ENCODE assay signal across 1 cellular context in the genomic region with DNA sequence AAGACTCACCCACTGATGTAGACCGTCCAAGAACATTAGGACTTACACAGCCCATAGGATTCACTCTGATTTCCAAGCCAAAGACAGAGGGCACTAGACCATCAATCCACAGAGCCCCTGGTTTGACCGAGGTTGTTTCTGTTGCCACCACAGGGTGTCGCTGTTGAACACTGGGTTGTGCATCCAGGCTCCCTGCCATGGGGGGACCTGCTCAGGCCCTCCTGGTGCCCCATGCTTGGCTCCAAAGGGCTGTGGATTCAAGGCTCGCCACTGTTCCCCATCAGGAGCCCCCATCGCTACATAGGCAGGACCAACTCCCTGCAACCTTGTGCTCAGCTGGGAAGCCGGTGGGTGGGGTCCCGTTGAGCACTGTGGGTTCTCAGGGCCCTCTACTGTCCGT.
TF ChIP-seq lines count a peak whose summit lies in the region.

No MANE protein-coding gene starts in this region.

TF ChIP-seq in K562, 482 proteins besides CTCF, POLR2A, EP300 and RAD21 (continued from another document):
- no peak; the same call in 1 of the 2 replicates for TF ChIP-seq XRCC5 (IDR thresholded peaks at IDR 0.05; ENCODE audit: low read depth, low read length)
- TF ChIP-seq ELF4 (CRISPR knock-in tag; IDR thresholded peaks at IDR 0.05) = no peak
- no peak for TF ChIP-seq GATAD2A (IDR thresholded peaks at IDR 0.05)
- TF ChIP-seq ZNF232 (CRISPR knock-in tag; IDR thresholded peaks at IDR 0.05) = no peak
- no peak for TF ChIP-seq HNRNPK (IDR thresholded peaks at IDR 0.05; ENCODE audit: low read depth, low read length, poor library complexity, severe bottlenecking)
- TF ChIP-seq STAT5A (IDR thresholded peaks at IDR 0.05; ENCODE audit: borderline replicate concordance, low read length) = no peak
- no peak; the same call in 1 of the 2 replicates for TF ChIP-seq ETV5 (CRISPR knock-in tag; IDR thresholded peaks at IDR 0.05; ENCODE audit: low read depth)
- 0 out of 2 replicates have a peak, but pooled peaks have one; percentile 1 for TF ChIP-seq ZNF589 (CRISPR knock-in tag; IDR thresholded peaks at IDR 0.05; ENCODE audit: low read depth)
- no peak for TF ChIP-seq TOE1 (IDR thresholded peaks at IDR 0.05; ENCODE audit: borderline replicate concordance)
- no peak for TF ChIP-seq TOE1 (CRISPR knock-in tag; IDR thresholded peaks at IDR 0.05; ENCODE audit: borderline replicate concordance, low read depth)
- no peak for TF ChIP-seq E2F3 (CRISPR knock-in tag; IDR thresholded peaks at IDR 0.05)
- no peak for TF ChIP-seq CHD4 (IDR thresholded peaks at IDR 0.05; ENCODE audit: insufficient read depth, insufficient replicate concordance, low read depth, low read length, poor library complexity, severe bottlenecking)
- TF ChIP-seq, protein P1, sequence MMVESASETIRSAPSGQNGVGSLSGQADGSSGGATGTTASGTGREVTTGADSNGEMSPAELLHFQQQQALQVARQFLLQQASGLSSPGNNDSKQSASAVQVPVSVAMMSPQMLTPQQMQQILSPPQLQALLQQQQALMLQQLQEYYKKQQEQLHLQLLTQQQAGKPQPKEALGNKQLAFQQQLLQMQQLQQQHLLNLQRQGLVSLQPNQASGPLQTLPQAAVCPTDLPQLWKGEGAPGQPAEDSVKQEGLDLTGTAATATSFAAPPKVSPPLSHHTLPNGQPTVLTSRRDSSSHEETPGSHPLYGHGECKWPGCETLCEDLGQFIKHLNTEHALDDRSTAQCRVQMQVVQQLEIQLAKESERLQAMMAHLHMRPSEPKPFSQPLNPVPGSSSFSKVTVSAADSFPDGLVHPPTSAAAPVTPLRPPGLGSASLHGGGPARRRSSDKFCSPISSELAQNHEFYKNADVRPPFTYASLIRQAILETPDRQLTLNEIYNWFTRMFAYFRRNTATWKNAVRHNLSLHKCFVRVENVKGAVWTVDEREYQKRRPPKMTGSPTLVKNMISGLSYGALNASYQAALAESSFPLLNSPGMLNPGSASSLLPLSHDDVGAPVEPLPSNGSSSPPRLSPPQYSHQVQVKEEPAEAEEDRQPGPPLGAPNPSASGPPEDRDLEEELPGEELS (CRISPR knock-in tag; IDR thresholded peaks at IDR 0.05; ENCODE audit: borderline replicate concordance) = 0 out of 2 replicates have a peak, but pooled peaks have one; percentile 40
- TF ChIP-seq, protein P2, sequence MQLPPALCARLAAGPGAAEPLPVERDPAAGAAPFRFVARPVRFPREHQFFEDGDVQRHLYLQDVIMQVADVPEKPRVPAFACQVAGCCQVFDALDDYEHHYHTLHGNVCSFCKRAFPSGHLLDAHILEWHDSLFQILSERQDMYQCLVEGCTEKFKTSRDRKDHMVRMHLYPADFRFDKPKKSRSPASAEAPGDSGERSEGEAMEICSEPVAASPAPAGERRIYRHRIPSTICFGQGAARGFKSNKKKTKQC (CRISPR knock-in tag; IDR thresholded peaks at IDR 0.05) = no peak
- no peak for TF ChIP-seq HSF4 (CRISPR knock-in tag; IDR thresholded peaks at IDR 0.05; ENCODE audit: borderline replicate concordance)
- TF ChIP-seq NR1H2 (CRISPR knock-in tag; IDR thresholded peaks at IDR 0.05) = 0 out of 2 replicates have a peak, but pooled peaks have one; percentile 26
- TF ChIP-seq RB1 (IDR thresholded peaks at IDR 0.05; ENCODE audit: low read depth) = peak; percentile 76; the same call in 1 of the 2 replicates
- TF ChIP-seq U2AF1 (optimal IDR thresholded peaks at IDR 0.05; ENCODE audit: low read depth, low read length) = no peak
- no peak for TF ChIP-seq NFXL1 (CRISPR knock-in tag; IDR thresholded peaks at IDR 0.05)
- no peak for TF ChIP-seq KHSRP (IDR thresholded peaks at IDR 0.05)
- TF ChIP-seq ZFX (CRISPR knock-in tag; IDR thresholded peaks at IDR 0.05) = 0 out of 2 replicates have a peak, but pooled peaks have one; percentile 25
- no peak for TF ChIP-seq MCM2 (IDR thresholded peaks at IDR 0.05; ENCODE audit: low read depth)
- no peak for TF ChIP-seq EWSR1 (IDR thresholded peaks at IDR 0.05; ENCODE audit: borderline replicate concordance, low read depth, partially characterized antibody)
- no peak; the same call in 1 of the 2 replicates for TF ChIP-seq NCOA1 (IDR thresholded peaks at IDR 0.05; ENCODE audit: low read depth)
- peak; percentile 69; the same call in 1 of the 2 replicates for TF ChIP-seq ZBTB7A (IDR thresholded peaks at IDR 0.05; ENCODE audit: borderline replicate concordance, control insufficient read depth, low read depth, low read length)
- 0 out of 2 replicates have a peak, but pooled peaks have one; percentile 23 for TF ChIP-seq ADNP (tag; IDR thresholded peaks at IDR 0.05)
- TF ChIP-seq HDAC2 (IDR thresholded peaks at IDR 0.05) = no peak
- no peak for TF ChIP-seq NCOA4 (IDR thresholded peaks at IDR 0.05; ENCODE audit: partially characterized antibody)
- TF ChIP-seq, protein P3, sequence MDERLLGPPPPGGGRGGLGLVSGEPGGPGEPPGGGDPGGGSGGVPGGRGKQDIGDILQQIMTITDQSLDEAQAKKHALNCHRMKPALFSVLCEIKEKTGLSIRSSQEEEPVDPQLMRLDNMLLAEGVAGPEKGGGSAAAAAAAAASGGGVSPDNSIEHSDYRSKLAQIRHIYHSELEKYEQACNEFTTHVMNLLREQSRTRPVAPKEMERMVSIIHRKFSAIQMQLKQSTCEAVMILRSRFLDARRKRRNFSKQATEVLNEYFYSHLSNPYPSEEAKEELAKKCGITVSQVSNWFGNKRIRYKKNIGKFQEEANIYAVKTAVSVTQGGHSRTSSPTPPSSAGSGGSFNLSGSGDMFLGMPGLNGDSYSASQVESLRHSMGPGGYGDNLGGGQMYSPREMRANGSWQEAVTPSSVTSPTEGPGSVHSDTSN (CRISPR knock-in tag; IDR thresholded peaks at IDR 0.05; ENCODE audit: low read depth) = no peak
- TF ChIP-seq, protein P3 (tag; conservative IDR thresholded peaks at IDR 0.05; ENCODE audit: low read depth) = no peak
- TF ChIP-seq ZNF12 (CRISPR knock-in tag; IDR thresholded peaks at IDR 0.05) = no peak
- no peak for TF ChIP-seq XRCC4 (IDR thresholded peaks at IDR 0.05; ENCODE audit: extremely low read depth, insufficient read depth, insufficient read length)
- 0 out of 2 replicates have a peak, but pooled peaks have one; percentile 13 for TF ChIP-seq ESRRA (IDR thresholded peaks at IDR 0.05; ENCODE audit: borderline replicate concordance, low read depth)
- no peak for TF ChIP-seq PHTF2 (CRISPR knock-in tag; IDR thresholded peaks at IDR 0.05)
- peak; percentile 93 for TF ChIP-seq ARID2 (IDR thresholded peaks at IDR 0.05)
- no peak for TF ChIP-seq SMARCA4 (IDR thresholded peaks at IDR 0.05)
- TF ChIP-seq NONO (IDR thresholded peaks at IDR 0.05; ENCODE audit: low read depth in 2 of 2, low read length in 1 of 2) = no peak
- TF ChIP-seq TRIM28 (IDR thresholded peaks at IDR 0.05) = peak; percentile 74; the same call in 1 of the 2 replicates
- TF ChIP-seq WHSC1 (IDR thresholded peaks at IDR 0.05; ENCODE audit: low read length) = no peak
- TF ChIP-seq CBX2 (IDR thresholded peaks at IDR 0.05; ENCODE audit: insufficient read depth, low read length, poor library complexity, severe bottlenecking) = no peak
- no peak for TF ChIP-seq PYGO2 (tag; IDR thresholded peaks at IDR 0.05)
- TF ChIP-seq, protein P4, sequence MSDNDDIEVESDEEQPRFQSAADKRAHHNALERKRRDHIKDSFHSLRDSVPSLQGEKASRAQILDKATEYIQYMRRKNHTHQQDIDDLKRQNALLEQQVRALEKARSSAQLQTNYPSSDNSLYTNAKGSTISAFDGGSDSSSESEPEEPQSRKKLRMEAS (CRISPR knock-in tag; IDR thresholded peaks at IDR 0.05) = 0 out of 2 replicates have a peak, but pooled peaks have one; percentile 16
- TF ChIP-seq RCOR1 (IDR thresholded peaks at IDR 0.05; ENCODE audit: borderline replicate concordance in 1 of 2, low read depth in 2 of 2, low read length in 2 of 2) = 0 out of 4 replicates have a peak, but pooled peaks of 1 of the 2 experiments have one; percentile 14
- TF ChIP-seq POLR2B (IDR thresholded peaks at IDR 0.05; ENCODE audit: low read depth, partially characterized antibody) = no peak
- TF ChIP-seq TCF7L2 (IDR thresholded peaks at IDR 0.05; ENCODE audit: low read depth, low read length) = no peak
- TF ChIP-seq RBM22 (IDR thresholded peaks at IDR 0.05; ENCODE audit: low read depth, low read length, poor library complexity, severe bottlenecking) = no peak
- TF ChIP-seq PHB2 (IDR thresholded peaks at IDR 0.05; ENCODE audit: low read depth) = no peak
- TF ChIP-seq POLR2AphosphoS5 (IDR thresholded peaks at IDR 0.05; ENCODE audit: control insufficient read depth, insufficient read depth, low read depth, low read length) = no peak
- TF ChIP-seq, protein P5, sequence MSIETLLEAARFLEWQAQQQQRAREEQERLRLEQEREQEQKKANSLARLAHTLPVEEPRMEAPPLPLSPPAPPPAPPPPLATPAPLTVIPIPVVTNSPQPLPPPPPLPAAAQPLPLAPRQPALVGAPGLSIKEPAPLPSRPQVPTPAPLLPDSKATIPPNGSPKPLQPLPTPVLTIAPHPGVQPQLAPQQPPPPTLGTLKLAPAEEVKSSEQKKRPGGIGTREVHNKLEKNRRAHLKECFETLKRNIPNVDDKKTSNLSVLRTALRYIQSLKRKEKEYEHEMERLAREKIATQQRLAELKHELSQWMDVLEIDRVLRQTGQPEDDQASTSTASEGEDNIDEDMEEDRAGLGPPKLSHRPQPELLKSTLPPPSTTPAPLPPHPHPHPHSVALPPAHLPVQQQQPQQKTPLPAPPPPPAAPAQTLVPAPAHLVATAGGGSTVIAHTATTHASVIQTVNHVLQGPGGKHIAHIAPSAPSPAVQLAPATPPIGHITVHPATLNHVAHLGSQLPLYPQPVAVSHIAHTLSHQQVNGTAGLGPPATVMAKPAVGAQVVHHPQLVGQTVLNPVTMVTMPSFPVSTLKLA (conservative IDR thresholded peaks at IDR 0.05) = no peak
- no peak for TF ChIP-seq ZNF57 (CRISPR knock-in tag; IDR thresholded peaks at IDR 0.05)
- 0 out of 2 replicates have a peak, but pooled peaks have one; percentile 7 for TF ChIP-seq GABPB1 (CRISPR knock-in tag; IDR thresholded peaks at IDR 0.05)
- no peak for TF ChIP-seq TRIM24 (IDR thresholded peaks at IDR 0.05)
- TF ChIP-seq EHMT2 (IDR thresholded peaks at IDR 0.05) = peak; percentile 87
- TF ChIP-seq, protein P6, sequence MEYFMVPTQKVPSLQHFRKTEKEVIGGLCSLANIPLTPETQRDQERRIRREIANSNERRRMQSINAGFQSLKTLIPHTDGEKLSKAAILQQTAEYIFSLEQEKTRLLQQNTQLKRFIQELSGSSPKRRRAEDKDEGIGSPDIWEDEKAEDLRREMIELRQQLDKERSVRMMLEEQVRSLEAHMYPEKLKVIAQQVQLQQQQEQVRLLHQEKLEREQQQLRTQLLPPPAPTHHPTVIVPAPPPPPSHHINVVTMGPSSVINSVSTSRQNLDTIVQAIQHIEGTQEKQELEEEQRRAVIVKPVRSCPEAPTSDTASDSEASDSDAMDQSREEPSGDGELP (CRISPR knock-in tag; IDR thresholded peaks at IDR 0.05; ENCODE audit: borderline replicate concordance) = peak; percentile 52; the same call in 1 of the 2 replicates
- no peak for TF ChIP-seq GATA2 (CRISPR knock-in tag; IDR thresholded peaks at IDR 0.05)
- TF ChIP-seq MAZ (CRISPR knock-in tag; conservative IDR thresholded peaks at IDR 0.05 in 1 of 2, IDR thresholded peaks at IDR 0.05 in 1 of 2) = 0 out of 4 replicates have a peak, but pooled peaks of 1 of the 2 experiments have one; percentile 53
- TF ChIP-seq SMC3 (conservative IDR thresholded peaks at IDR 0.05; ENCODE audit: insufficient read depth, low read depth, low read length) = peak; percentile 80
- TF ChIP-seq, protein P7, sequence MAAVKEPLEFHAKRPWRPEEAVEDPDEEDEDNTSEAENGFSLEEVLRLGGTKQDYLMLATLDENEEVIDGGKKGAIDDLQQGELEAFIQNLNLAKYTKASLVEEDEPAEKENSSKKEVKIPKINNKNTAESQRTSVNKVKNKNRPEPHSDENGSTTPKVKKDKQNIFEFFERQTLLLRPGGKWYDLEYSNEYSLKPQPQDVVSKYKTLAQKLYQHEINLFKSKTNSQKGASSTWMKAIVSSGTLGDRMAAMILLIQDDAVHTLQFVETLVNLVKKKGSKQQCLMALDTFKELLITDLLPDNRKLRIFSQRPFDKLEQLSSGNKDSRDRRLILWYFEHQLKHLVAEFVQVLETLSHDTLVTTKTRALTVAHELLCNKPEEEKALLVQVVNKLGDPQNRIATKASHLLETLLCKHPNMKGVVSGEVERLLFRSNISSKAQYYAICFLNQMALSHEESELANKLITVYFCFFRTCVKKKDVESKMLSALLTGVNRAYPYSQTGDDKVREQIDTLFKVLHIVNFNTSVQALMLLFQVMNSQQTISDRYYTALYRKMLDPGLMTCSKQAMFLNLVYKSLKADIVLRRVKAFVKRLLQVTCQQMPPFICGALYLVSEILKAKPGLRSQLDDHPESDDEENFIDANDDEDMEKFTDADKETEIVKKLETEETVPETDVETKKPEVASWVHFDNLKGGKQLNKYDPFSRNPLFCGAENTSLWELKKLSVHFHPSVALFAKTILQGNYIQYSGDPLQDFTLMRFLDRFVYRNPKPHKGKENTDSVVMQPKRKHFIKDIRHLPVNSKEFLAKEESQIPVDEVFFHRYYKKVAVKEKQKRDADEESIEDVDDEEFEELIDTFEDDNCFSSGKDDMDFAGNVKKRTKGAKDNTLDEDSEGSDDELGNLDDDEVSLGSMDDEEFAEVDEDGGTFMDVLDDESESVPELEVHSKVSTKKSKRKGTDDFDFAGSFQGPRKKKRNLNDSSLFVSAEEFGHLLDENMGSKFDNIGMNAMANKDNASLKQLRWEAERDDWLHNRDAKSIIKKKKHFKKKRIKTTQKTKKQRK (IDR thresholded peaks at IDR 0.05; ENCODE audit: borderline replicate concordance, low read depth, low read length) = no peak
